ENCODE assay signal across 38 cellular contexts in genomic region chr9:115379719-115380118, GRCh38.
"Had no signal": no experiment of that assay in that cellular context is flagged by ENCODE, and none has a peak within 500 bp of the region (broad histone marks: within the 10 kb centered on the region; RNA-seq: fewer than 3 reads in every experiment).

No MANE protein-coding gene starts in this region.

- H3K36me3 ChIP-seq: adrenal gland, ascending aorta, cardiac muscle cell, WERI-Rb-1 had no signal

- H3K36me3 Mint-ChIP-seq: activated CD8-positive, alpha-beta memory T cell treated with anti-CD3 and anti-CD28 coated beads, Interleukin-2, amount 10 ng/mL, durations not matched to agents 7 days and 5 days; activated naive CD4-positive, alpha-beta T cell treated with anti-CD3 and anti-CD28 coated beads, Interleukin-2, amount 50 U/mL, for 72 hours; activated naive CD8-positive, alpha-beta T cell treated with anti-CD3 and anti-CD28 coated beads for 36 hours; brain had no signal

- DNase-seq: activated CD4-positive, alpha-beta memory T cell treated with anti-CD3 and anti-CD28 coated beads, Interleukin-2, amount 10 ng/mL, durations not matched to agents 7 days and 5 days; activated CD4-positive, alpha-beta T cell treated with anti-CD3 and anti-CD28 coated beads for 1 hour; activated CD4-positive, alpha-beta T cell treated with anti-CD3 and anti-CD28 coated beads for 36 hours; activated CD4-positive, alpha-beta T cell treated with anti-CD3 and anti-CD28 coated beads for 48 hours; activated CD4-positive, alpha-beta T cell treated with anti-CD3 and anti-CD28 coated beads, Interleukin-2, amount 10 ng/mL, durations not matched to agents 7 days and 5 days; activated CD4-positive, alpha-beta T cell treated with anti-CD3 and anti-CD28 coated beads, Interleukin-2, amount 50 U/mL, for 48 hours; activated CD4-positive, CD25-positive, alpha-beta regulatory T cell; activated CD8-positive, alpha-beta memory T cell treated with anti-CD3 and anti-CD28 coated beads for 24 hours; activated CD8-positive, alpha-beta memory T cell treated with anti-CD3 and anti-CD28 coated beads, Interleukin-2, amount 10 ng/mL, durations not matched to agents 7 days and 5 days; activated CD8-positive, alpha-beta memory T cell treated with anti-CD3 and anti-CD28 coated beads, Interleukin-2, amount 50 U/mL, for 48 hours; activated CD8-positive, alpha-beta T cell treated with anti-CD3 and anti-CD28 coated beads, Interleukin-2, amount 10 ng/mL, durations not matched to agents 7 days and 5 days; activated effector memory CD4-positive, alpha-beta T cell treated with anti-CD3 and anti-CD28 coated beads, Interleukin-2, amount 50 U/mL, for 16 hours; activated gamma-delta T cell treated with Interleukin-2 at 50 U/mL for 16 hours; activated naive CD4-positive, alpha-beta T cell; activated naive CD4-positive, alpha-beta T cell treated with anti-CD3 and anti-CD28 coated beads for 36 hours; activated naive CD4-positive, alpha-beta T cell treated with anti-CD3 and anti-CD28 coated beads, Interleukin-2, amount 50 U/mL, for 16 hours; activated naive CD8-positive, alpha-beta T cell treated with anti-CD3 and anti-CD28 coated beads for 36 hours; activated T-cell treated with anti-CD3 and anti-CD28 coated beads, Interleukin-2, amount 50 U/mL, for 24 hours; activated T-cell treated with anti-CD3 and anti-CD28 coated beads, Interleukin-2, amount 50 U/mL, for 48 hours; adrenal gland; amniotic stem cell; caudate nucleus; cerebellar nuclear complex; SW 1271; T-helper 1 cell; T-helper 2 cell; T-helper 9 cell; WERI-Rb-1 had no signal

- H3K27ac Mint-ChIP-seq: activated CD4-positive, alpha-beta memory T cell treated with anti-CD3 and anti-CD28 coated beads, Interleukin-2, amount 10 ng/mL, durations not matched to agents 7 days and 5 days; activated CD4-positive, alpha-beta T cell treated with anti-CD3 and anti-CD28 coated beads for 36 hours; activated CD4-positive, alpha-beta T cell treated with anti-CD3 and anti-CD28 coated beads, Interleukin-2, amount 10 ng/mL, durations not matched to agents 7 days and 5 days; activated CD8-positive, alpha-beta memory T cell treated with anti-CD3 and anti-CD28 coated beads, Interleukin-2, amount 10 ng/mL, durations not matched to agents 7 days and 5 days; activated CD8-positive, alpha-beta T cell treated with anti-CD3 and anti-CD28 coated beads, Interleukin-2, amount 10 ng/mL, durations not matched to agents 7 days and 5 days; activated naive CD4-positive, alpha-beta T cell treated with anti-CD3 and anti-CD28 coated beads for 36 hours; activated naive CD4-positive, alpha-beta T cell treated with anti-CD3 and anti-CD28 coated beads, Interleukin-2, amount 50 U/mL, for 72 hours; activated naive CD8-positive, alpha-beta T cell treated with anti-CD3 and anti-CD28 coated beads for 36 hours; activated T-cell treated with anti-CD3 and anti-CD28 coated beads, Interleukin-2, amount 50 U/mL, for 24 hours; activated T-helper 17 cell treated with anti-CD3 and anti-CD28 coated beads, Interleukin-2, amount 50 U/mL, for 72 hours; brain; T-helper 1 cell treated with Interleukin-12 subunit alpha and Interleukin-12 subunit beta and Interleukin-4 antibody, amounts not matched to agents 30 μg/mL and 1 μg/mL, for 36 hours; T-helper 2 cell treated with Interferon-gamma antibody and Interleukin-4, amounts not matched to agents 5 μg/mL and 100 μg/mL, for 36 hours; WTC11 had no signal

- H3K4me1 Mint-ChIP-seq: activated CD4-positive, alpha-beta memory T cell treated with anti-CD3 and anti-CD28 coated beads, Interleukin-2, amount 10 ng/mL, durations not matched to agents 7 days and 5 days; activated CD4-positive, alpha-beta T cell treated with anti-CD3 and anti-CD28 coated beads for 36 hours; activated CD4-positive, alpha-beta T cell treated with anti-CD3 and anti-CD28 coated beads, Interleukin-2, amount 10 ng/mL, durations not matched to agents 7 days and 5 days; activated CD8-positive, alpha-beta memory T cell treated with anti-CD3 and anti-CD28 coated beads, Interleukin-2, amount 10 ng/mL, durations not matched to agents 7 days and 5 days; activated naive CD8-positive, alpha-beta T cell treated with anti-CD3 and anti-CD28 coated beads for 36 hours; activated T-helper 17 cell treated with anti-CD3 and anti-CD28 coated beads, Interleukin-2, amount 50 U/mL, for 72 hours; brain; central memory CD8-positive, alpha-beta T cell; WTC11 had no signal

- H3K27me3 ChIP-seq: adrenal gland, ascending aorta, cardiac muscle cell had no signal

- H3K27ac ChIP-seq: adrenal gland, ascending aorta, cardiac muscle cell, WERI-Rb-1 had no signal

- H3K9me3 ChIP-seq: adrenal gland had no signal

- H3K27me3 Mint-ChIP-seq: activated CD4-positive, alpha-beta memory T cell treated with anti-CD3 and anti-CD28 coated beads, Interleukin-2, amount 10 ng/mL, durations not matched to agents 7 days and 5 days; activated naive CD8-positive, alpha-beta T cell treated with anti-CD3 and anti-CD28 coated beads for 36 hours had no signal

- H3K4me1 ChIP-seq: adrenal gland, ascending aorta had no signal

- H3K4me3 Mint-ChIP-seq: activated CD4-positive, alpha-beta memory T cell treated with anti-CD3 and anti-CD28 coated beads, Interleukin-2, amount 10 ng/mL, durations not matched to agents 7 days and 5 days; activated CD4-positive, alpha-beta T cell treated with anti-CD3 and anti-CD28 coated beads for 36 hours; activated CD4-positive, alpha-beta T cell treated with anti-CD3 and anti-CD28 coated beads, Interleukin-2, amount 10 ng/mL, durations not matched to agents 7 days and 5 days; activated CD8-positive, alpha-beta memory T cell treated with anti-CD3 and anti-CD28 coated beads, Interleukin-2, amount 10 ng/mL, durations not matched to agents 7 days and 5 days; activated CD8-positive, alpha-beta T cell treated with anti-CD3 and anti-CD28 coated beads, Interleukin-2, amount 10 ng/mL, durations not matched to agents 7 days and 5 days; activated naive CD4-positive, alpha-beta T cell treated with anti-CD3 and anti-CD28 coated beads for 36 hours; activated naive CD8-positive, alpha-beta T cell treated with anti-CD3 and anti-CD28 coated beads for 36 hours; activated T-cell treated with anti-CD3 and anti-CD28 coated beads, Interleukin-2, amount 50 U/mL, for 24 hours; activated T-helper 17 cell treated with anti-CD3 and anti-CD28 coated beads, Interleukin-2, amount 50 U/mL, for 72 hours; brain; central memory CD8-positive, alpha-beta T cell; T-helper 1 cell treated with Interleukin-12 subunit alpha and Interleukin-12 subunit beta and Interleukin-4 antibody, amounts not matched to agents 30 μg/mL and 1 μg/mL, for 36 hours; T-helper 2 cell treated with Interferon-gamma antibody and Interleukin-4, amounts not matched to agents 5 μg/mL and 100 μg/mL, for 36 hours; WTC11 had no signal

- ATAC-seq: activated CD4-positive, alpha-beta T cell treated with anti-CD3 and anti-CD28 coated beads for 36 hours; activated CD4-positive, CD25-positive, alpha-beta regulatory T cell treated with anti-CD3 and anti-CD28 coated beads, Interleukin-2, amount 50 U/mL, for 24 hours; activated CD8-positive, alpha-beta memory T cell treated with anti-CD3 and anti-CD28 coated beads, Interleukin-2, amount 10 ng/mL, durations not matched to agents 7 days and 5 days; activated CD8-positive, alpha-beta T cell treated with anti-CD3 and anti-CD28 coated beads, Interleukin-2, amount 10 ng/mL, durations not matched to agents 7 days and 5 days; activated naive CD4-positive, alpha-beta T cell treated with anti-CD3 and anti-CD28 coated beads, Interleukin-2, amount 50 U/mL, for 72 hours; activated T-helper 17 cell treated with anti-CD3 and anti-CD28 coated beads, Interleukin-2, amount 50 U/mL, for 72 hours; WTC11 had no signal

- H3K9me3 Mint-ChIP-seq: T-helper 1 cell treated with Interleukin-12 subunit alpha and Interleukin-12 subunit beta and Interleukin-4 antibody, amounts not matched to agents 30 μg/mL and 1 μg/mL, for 36 hours; T-helper 2 cell treated with Interferon-gamma antibody and Interleukin-4, amounts not matched to agents 5 μg/mL and 100 μg/mL, for 36 hours had no signal

- H3K4me3 ChIP-seq: adrenal gland, ascending aorta, cardiac muscle cell had no signal
